Comparison of ENCODE assay signal across 8 cellular contexts in genomic region chr18:48975817-48976649, GRCh38. TPM values are rescaled to one million over a fixed set of nuclear protein-coding genes. Genes with fewer than 3 reads are reported as not detected.
A peak's percentile ranks its signal among the peaks of the same experiment; 100 is the strongest.
DNase-seq lines count a peak whose midpoint lies in the region; TF ChIP-seq lines count a peak whose summit lies in the region.

No MANE protein-coding gene starts in this region.

- H3K9me3 ChIP-seq in endocrine pancreas (ENCODE audit: control insufficient read depth, low read length) (no peaks in the 10 kb centered on the region), mucosa of stomach (ENCODE audit: control insufficient read depth, low read length) (no peaks in the 10 kb centered on the region)

- DNase-seq in GM12864 (ENCODE audit: low read depth): no peak
- peak; percentile 39 for DNase-seq in HCEC 1CT
- DNase-seq in NCI-H2107 treated with DMSO at 0.1 percent for 48 hours (lab: John Stamatoyannopoulos, UW; ENCODE audit: unreplicated experiment): peak; percentile 24
- peak; percentile 72 for DNase-seq in activated CD4-positive, alpha-beta memory T cell treated with anti-CD3 and anti-CD28 coated beads for 36 hours
- peak in 5 of 6 experiments; percentile 28 to 53 (median 31) for DNase-seq in stimulated activated naive CD4-positive, alpha-beta T cell (lab: John Stamatoyannopoulos, UW)
- no peak for DNase-seq in H4 (ENCODE audit: low spot score)

- no peaks in the 10 kb centered on the region for H3K9me3 Mint-ChIP-seq in activated CD4-positive, alpha-beta memory T cell treated with anti-CD3 and anti-CD28 coated beads for 36 hours

- H3K4me1 Mint-ChIP-seq in activated CD4-positive, alpha-beta memory T cell treated with anti-CD3 and anti-CD28 coated beads for 36 hours (ENCODE audit: low read depth): peaks cover 10% of the 10 kb centered on the region

- intact Hi-C loops in activated CD4-positive, alpha-beta memory T cell treated with anti-CD3 and anti-CD28 coated beads for 36 hours (cut with micrococcal nuclease): loop anchor here (2.0 to 5.0 kb wide), 2 partner anchors 27 to 199 kb away; no protein-coding TSS in a partner anchor

- H3K36me3 Mint-ChIP-seq in activated CD4-positive, alpha-beta memory T cell treated with anti-CD3 and anti-CD28 coated beads for 36 hours: no peaks in the 10 kb centered on the region

- peak overlapping the region; percentile 69 for H3K4me3 Mint-ChIP-seq in activated CD4-positive, alpha-beta memory T cell treated with anti-CD3 and anti-CD28 coated beads for 36 hours

- H3K4me3 ChIP-seq in GM12864 (ENCODE audit: low read depth, low read length) (peak overlapping the region; percentile 66), endocrine pancreas (ENCODE audit: control insufficient read depth, insufficient read depth, low read length) (no peak overlapping the region), mucosa of stomach (ENCODE audit: low read length) (peak overlapping the region; percentile 7)

- H3K27ac Mint-ChIP-seq in activated CD4-positive, alpha-beta memory T cell treated with anti-CD3 and anti-CD28 coated beads for 36 hours: no peak overlapping the region

- H3K27me3 ChIP-seq in endocrine pancreas (ENCODE audit: control insufficient read depth, insufficient read depth, low read length): no peaks in the 10 kb centered on the region
- no peaks in the 10 kb centered on the region for H3K27me3 ChIP-seq in mucosa of stomach (ENCODE audit: control insufficient read depth, insufficient read depth, low read length)

- no peak for TF ChIP-seq CTCF in GM12864 (IDR thresholded peaks at IDR 0.05; ENCODE audit: low read depth, low read length, missing control alignments)

- H3K36me3 ChIP-seq in endocrine pancreas (ENCODE audit: control insufficient read depth, insufficient read depth, low read length) (no peaks in the 10 kb centered on the region), mucosa of stomach (ENCODE audit: control insufficient read depth, insufficient read depth, low read length) (no peaks in the 10 kb centered on the region)

- H3K9ac ChIP-seq in endocrine pancreas (ENCODE audit: control insufficient read depth, insufficient read depth, low read length) (peak overlapping the region; percentile 65), mucosa of stomach (ENCODE audit: low read length) (peak overlapping the region; percentile 79)

- POLR2A ChIA-PET in activated CD4-positive, alpha-beta memory T cell treated with anti-CD3 and anti-CD28 coated beads for 36 hours (lab: Charles Lee): no interaction called here

- CTCF ChIA-PET in activated CD4-positive, alpha-beta memory T cell treated with anti-CD3 and anti-CD28 coated beads for 36 hours (lab: Charles Lee): no interaction called here

- peaks cover 13% of the 10 kb centered on the region for H3K27me3 Mint-ChIP-seq in activated CD4-positive, alpha-beta memory T cell treated with anti-CD3 and anti-CD28 coated beads for 36 hours

- no peaks in the 10 kb centered on the region for H3K4me1 ChIP-seq in endocrine pancreas (ENCODE audit: control insufficient read depth, insufficient read depth, low read length)
- H3K4me1 ChIP-seq in mucosa of stomach (ENCODE audit: control insufficient read depth, insufficient read depth, low read length): peaks cover 38% of the 10 kb centered on the region

RNA-seq across cellular contexts. Expression of gene SMAD7, which starts 25.3 kb away (rescaled TPM):
- total RNA-seq in activated CD4-positive, alpha-beta memory T cell treated with anti-CD3 and anti-CD28 coated beads for 36 hours: 10 to 100 TPM; 13.6 to 14.4 TPM
- total RNA-seq in H4 (2014; rRNA removed; shearing (Covaris generic)): 6.9 and 10.1 TPM in 2 replicates

Comparison
In these comparisons a context has a peak if more than half of its experiments do, and no peak if none do; other contexts are left out.
1. DNase-seq: peak in HCEC 1CT (single experiment), NCI-H2107 treated with DMSO at 0.1 percent for 48 hours (single experiment), activated CD4-positive, alpha-beta memory T cell treated with anti-CD3 and anti-CD28 coated beads for 36 hours (single experiment) and stimulated activated naive CD4-positive, alpha-beta T cell (5 of 6); none in GM12864 (single experiment) and H4 (single experiment).